In the genomic region with DNA sequence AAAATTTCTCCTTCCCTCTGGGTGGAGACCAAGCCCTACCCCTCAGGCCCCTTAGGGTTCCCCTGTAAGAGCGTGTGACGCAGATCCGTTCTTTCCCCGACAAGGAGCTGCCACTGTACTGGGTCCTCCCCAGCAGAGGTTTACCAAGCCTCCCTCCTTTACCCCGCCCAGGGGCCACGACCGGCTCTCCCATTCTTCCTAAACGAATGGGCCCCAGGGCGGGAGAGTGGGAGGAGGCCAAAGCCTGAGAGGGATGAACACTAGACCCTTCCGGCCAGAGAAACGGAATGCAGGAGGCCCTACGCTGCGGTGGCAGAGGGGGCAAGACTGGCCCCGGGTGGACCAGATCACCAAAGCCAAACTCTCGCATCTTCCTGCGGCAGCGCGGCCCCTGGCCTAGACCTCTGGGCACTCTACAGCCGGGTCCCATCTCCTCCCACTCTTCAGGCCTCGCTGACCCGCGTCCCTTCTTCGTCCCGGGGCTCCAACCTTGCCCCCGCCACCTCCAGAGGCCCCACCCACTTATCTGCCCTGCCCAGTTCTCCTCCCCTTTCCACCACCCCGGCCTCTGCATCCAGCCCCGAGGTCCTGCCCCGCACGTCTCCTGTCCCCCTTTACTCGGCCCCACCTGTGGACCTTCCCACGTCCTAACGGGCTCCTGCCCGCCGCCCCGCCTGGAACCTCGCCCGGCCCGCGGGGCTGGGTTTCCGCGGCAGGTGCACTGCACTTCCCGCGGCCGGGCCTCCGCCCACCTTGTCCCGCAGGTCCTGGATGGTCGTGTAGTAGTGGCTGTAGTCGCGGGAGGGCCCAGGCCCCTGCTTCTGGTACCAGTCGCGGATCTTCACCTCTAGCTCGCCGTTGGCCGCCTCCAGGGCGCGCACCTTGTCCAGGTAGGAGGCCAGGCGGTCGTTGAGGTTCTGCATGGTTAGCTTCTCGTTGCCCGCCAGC, we compare ENCODE assay signal across 1 cellular context.
TF ChIP-seq lines count a peak whose summit lies in the region.

No MANE protein-coding gene starts in this region.

TF ChIP-seq in K562, 482 proteins besides CTCF, POLR2A, EP300 and RAD21 (continues in another document):
- TF ChIP-seq, protein P1, sequence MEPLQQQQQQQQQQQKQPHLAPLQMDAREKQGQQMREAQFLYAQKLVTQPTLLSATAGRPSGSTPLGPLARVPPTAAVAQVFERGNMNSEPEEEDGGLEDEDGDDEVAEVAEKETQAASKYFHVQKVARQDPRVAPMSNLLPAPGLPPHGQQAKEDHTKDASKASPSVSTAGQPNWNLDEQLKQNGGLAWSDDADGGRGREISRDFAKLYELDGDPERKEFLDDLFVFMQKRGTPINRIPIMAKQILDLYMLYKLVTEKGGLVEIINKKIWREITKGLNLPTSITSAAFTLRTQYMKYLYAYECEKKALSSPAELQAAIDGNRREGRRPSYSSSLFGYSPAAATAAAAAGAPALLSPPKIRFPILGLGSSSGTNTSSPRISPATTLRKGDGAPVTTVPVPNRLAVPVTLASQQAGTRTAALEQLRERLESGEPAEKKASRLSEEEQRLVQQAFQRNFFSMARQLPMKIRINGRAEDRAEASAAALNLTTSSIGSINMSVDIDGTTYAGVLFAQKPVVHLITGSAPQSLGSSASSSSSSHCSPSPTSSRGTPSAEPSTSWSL (CRISPR knock-in tag; IDR thresholded peaks at IDR 0.05; ENCODE audit: borderline replicate concordance): no peak
- no peak for TF ChIP-seq ZNF76 (CRISPR knock-in tag; IDR thresholded peaks at IDR 0.05; ENCODE audit: borderline replicate concordance)
- TF ChIP-seq SREBF1 (IDR thresholded peaks at IDR 0.05; ENCODE audit: borderline replicate concordance, low read depth, low read length): no peak
- TF ChIP-seq CREB1 (IDR thresholded peaks at IDR 0.05): no peak
- TF ChIP-seq CREB1 (CRISPR knock-in tag; IDR thresholded peaks at IDR 0.05): 0 out of 2 replicates have a peak, but pooled peaks have one; percentile 29
- TF ChIP-seq ZNF507 (tag; conservative IDR thresholded peaks at IDR 0.05): no peak
- TF ChIP-seq POLR2G (IDR thresholded peaks at IDR 0.05; ENCODE audit: low read depth, low read length): no peak
- no peak for TF ChIP-seq IFI16 (CRISPR knock-in tag; IDR thresholded peaks at IDR 0.05)
- TF ChIP-seq, protein P2, sequence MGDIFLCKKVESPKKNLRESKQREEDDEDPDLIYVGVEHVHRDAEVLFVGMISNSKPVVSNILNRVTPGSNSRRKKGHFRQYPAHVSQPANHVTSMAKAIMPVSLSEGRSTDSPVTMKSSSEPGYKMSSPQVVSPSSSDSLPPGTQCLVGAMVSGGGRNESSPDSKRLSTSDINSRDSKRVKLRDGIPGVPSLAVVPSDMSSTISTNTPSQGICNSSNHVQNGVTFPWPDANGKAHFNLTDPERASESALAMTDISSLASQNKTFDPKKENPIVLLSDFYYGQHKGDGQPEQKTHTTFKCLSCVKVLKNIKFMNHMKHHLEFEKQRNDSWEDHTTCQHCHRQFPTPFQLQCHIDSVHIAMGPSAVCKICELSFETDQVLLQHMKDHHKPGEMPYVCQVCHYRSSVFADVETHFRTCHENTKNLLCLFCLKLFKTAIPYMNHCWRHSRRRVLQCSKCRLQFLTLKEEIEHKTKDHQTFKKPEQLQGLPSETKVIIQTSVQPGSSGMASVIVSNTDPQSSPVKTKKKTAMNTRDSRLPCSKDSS (IDR thresholded peaks at IDR 0.05; ENCODE audit: low read depth, partially characterized antibody): no peak
- TF ChIP-seq, protein P3, sequence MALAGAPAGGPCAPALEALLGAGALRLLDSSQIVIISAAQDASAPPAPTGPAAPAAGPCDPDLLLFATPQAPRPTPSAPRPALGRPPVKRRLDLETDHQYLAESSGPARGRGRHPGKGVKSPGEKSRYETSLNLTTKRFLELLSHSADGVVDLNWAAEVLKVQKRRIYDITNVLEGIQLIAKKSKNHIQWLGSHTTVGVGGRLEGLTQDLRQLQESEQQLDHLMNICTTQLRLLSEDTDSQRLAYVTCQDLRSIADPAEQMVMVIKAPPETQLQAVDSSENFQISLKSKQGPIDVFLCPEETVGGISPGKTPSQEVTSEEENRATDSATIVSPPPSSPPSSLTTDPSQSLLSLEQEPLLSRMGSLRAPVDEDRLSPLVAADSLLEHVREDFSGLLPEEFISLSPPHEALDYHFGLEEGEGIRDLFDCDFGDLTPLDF (CRISPR knock-in tag; IDR thresholded peaks at IDR 0.05): 0 out of 2 replicates have a peak, but pooled peaks have one; percentile 55
- TF ChIP-seq KHSRP (IDR thresholded peaks at IDR 0.05): no peak
- no peak for TF ChIP-seq NFIX (CRISPR knock-in tag; IDR thresholded peaks at IDR 0.05; ENCODE audit: low read depth)
- TF ChIP-seq ZNF707 (CRISPR knock-in tag; conservative IDR thresholded peaks at IDR 0.05): no peak
- TF ChIP-seq CCNT2 (IDR thresholded peaks at IDR 0.05; ENCODE audit: borderline replicate concordance, extremely low read depth, insufficient read length, low read depth, low read length): peak; percentile 33
- TF ChIP-seq, protein P4, sequence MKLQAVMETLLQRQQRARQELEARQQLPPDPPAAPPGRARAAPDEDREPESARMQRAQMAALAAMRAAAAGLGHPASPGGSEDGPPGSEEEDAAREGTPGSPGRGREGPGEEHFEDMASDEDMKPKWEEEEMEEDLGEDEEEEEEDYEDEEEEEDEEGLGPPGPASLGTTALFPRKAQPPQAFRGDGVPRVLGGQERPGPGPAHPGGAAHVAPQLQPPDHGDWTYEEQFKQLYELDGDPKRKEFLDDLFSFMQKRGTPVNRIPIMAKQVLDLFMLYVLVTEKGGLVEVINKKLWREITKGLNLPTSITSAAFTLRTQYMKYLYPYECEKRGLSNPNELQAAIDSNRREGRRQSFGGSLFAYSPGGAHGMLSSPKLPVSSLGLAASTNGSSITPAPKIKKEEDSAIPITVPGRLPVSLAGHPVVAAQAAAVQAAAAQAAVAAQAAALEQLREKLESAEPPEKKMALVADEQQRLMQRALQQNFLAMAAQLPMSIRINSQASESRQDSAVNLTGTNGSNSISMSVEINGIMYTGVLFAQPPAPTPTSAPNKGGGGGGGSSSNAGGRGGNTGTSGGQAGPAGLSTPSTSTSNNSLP (IDR thresholded peaks at IDR 0.05; ENCODE audit: borderline replicate concordance, low read depth, low read length): no peak
- no peak for TF ChIP-seq POLR2AphosphoS5 (IDR thresholded peaks at IDR 0.05; ENCODE audit: control insufficient read depth, insufficient read depth, low read depth, low read length)
- no peak for TF ChIP-seq NFE2 (IDR thresholded peaks at IDR 0.05; ENCODE audit: low read depth)
- TF ChIP-seq POLR2H (tag; IDR thresholded peaks at IDR 0.05; ENCODE audit: low read depth): no peak
- TF ChIP-seq, protein P5, sequence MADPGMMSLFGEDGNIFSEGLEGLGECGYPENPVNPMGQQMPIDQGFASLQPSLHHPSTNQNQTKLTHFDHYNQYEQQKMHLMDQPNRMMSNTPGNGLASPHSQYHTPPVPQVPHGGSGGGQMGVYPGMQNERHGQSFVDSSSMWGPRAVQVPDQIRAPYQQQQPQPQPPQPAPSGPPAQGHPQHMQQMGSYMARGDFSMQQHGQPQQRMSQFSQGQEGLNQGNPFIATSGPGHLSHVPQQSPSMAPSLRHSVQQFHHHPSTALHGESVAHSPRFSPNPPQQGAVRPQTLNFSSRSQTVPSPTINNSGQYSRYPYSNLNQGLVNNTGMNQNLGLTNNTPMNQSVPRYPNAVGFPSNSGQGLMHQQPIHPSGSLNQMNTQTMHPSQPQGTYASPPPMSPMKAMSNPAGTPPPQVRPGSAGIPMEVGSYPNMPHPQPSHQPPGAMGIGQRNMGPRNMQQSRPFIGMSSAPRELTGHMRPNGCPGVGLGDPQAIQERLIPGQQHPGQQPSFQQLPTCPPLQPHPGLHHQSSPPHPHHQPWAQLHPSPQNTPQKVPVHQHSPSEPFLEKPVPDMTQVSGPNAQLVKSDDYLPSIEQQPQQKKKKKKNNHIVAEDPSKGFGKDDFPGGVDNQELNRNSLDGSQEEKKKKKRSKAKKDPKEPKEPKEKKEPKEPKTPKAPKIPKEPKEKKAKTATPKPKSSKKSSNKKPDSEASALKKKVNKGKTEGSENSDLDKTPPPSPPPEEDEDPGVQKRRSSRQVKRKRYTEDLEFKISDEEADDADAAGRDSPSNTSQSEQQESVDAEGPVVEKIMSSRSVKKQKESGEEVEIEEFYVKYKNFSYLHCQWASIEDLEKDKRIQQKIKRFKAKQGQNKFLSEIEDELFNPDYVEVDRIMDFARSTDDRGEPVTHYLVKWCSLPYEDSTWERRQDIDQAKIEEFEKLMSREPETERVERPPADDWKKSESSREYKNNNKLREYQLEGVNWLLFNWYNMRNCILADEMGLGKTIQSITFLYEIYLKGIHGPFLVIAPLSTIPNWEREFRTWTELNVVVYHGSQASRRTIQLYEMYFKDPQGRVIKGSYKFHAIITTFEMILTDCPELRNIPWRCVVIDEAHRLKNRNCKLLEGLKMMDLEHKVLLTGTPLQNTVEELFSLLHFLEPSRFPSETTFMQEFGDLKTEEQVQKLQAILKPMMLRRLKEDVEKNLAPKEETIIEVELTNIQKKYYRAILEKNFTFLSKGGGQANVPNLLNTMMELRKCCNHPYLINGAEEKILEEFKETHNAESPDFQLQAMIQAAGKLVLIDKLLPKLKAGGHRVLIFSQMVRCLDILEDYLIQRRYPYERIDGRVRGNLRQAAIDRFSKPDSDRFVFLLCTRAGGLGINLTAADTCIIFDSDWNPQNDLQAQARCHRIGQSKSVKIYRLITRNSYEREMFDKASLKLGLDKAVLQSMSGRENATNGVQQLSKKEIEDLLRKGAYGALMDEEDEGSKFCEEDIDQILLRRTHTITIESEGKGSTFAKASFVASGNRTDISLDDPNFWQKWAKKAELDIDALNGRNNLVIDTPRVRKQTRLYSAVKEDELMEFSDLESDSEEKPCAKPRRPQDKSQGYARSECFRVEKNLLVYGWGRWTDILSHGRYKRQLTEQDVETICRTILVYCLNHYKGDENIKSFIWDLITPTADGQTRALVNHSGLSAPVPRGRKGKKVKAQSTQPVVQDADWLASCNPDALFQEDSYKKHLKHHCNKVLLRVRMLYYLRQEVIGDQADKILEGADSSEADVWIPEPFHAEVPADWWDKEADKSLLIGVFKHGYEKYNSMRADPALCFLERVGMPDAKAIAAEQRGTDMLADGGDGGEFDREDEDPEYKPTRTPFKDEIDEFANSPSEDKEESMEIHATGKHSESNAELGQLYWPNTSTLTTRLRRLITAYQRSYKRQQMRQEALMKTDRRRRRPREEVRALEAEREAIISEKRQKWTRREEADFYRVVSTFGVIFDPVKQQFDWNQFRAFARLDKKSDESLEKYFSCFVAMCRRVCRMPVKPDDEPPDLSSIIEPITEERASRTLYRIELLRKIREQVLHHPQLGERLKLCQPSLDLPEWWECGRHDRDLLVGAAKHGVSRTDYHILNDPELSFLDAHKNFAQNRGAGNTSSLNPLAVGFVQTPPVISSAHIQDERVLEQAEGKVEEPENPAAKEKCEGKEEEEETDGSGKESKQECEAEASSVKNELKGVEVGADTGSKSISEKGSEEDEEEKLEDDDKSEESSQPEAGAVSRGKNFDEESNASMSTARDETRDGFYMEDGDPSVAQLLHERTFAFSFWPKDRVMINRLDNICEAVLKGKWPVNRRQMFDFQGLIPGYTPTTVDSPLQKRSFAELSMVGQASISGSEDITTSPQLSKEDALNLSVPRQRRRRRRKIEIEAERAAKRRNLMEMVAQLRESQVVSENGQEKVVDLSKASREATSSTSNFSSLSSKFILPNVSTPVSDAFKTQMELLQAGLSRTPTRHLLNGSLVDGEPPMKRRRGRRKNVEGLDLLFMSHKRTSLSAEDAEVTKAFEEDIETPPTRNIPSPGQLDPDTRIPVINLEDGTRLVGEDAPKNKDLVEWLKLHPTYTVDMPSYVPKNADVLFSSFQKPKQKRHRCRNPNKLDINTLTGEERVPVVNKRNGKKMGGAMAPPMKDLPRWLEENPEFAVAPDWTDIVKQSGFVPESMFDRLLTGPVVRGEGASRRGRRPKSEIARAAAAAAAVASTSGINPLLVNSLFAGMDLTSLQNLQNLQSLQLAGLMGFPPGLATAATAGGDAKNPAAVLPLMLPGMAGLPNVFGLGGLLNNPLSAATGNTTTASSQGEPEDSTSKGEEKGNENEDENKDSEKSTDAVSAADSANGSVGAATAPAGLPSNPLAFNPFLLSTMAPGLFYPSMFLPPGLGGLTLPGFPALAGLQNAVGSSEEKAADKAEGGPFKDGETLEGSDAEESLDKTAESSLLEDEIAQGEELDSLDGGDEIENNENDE (IDR thresholded peaks at IDR 0.05; ENCODE audit: low read depth, low read length): no peak
- TF ChIP-seq, protein P6, sequence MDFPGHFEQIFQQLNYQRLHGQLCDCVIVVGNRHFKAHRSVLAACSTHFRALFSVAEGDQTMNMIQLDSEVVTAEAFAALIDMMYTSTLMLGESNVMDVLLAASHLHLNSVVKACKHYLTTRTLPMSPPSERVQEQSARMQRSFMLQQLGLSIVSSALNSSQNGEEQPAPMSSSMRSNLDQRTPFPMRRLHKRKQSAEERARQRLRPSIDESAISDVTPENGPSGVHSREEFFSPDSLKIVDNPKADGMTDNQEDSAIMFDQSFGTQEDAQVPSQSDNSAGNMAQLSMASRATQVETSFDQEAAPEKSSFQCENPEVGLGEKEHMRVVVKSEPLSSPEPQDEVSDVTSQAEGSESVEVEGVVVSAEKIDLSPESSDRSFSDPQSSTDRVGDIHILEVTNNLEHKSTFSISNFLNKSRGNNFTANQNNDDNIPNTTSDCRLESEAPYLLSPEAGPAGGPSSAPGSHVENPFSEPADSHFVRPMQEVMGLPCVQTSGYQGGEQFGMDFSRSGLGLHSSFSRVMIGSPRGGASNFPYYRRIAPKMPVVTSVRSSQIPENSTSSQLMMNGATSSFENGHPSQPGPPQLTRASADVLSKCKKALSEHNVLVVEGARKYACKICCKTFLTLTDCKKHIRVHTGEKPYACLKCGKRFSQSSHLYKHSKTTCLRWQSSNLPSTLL (IDR thresholded peaks at IDR 0.05): no peak; the same call in 1 of the 2 replicates
- no peak for TF ChIP-seq RB1 (IDR thresholded peaks at IDR 0.05; ENCODE audit: low read depth)
- TF ChIP-seq, protein P7, sequence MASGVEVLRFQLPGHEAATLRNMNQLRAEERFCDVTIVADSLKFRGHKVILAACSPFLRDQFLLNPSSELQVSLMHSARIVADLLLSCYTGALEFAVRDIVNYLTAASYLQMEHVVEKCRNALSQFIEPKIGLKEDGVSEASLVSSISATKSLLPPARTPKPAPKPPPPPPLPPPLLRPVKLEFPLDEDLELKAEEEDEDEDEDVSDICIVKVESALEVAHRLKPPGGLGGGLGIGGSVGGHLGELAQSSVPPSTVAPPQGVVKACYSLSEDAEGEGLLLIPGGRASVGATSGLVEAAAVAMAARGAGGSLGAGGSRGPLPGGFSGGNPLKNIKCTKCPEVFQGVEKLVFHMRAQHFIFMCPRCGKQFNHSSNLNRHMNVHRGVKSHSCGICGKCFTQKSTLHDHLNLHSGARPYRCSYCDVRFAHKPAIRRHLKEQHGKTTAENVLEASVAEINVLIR (CRISPR knock-in tag; IDR thresholded peaks at IDR 0.05): no peak
- TF ChIP-seq ESRRB (CRISPR knock-in tag; IDR thresholded peaks at IDR 0.05; ENCODE audit: borderline replicate concordance): no peak
- TF ChIP-seq CEBPB (tag; IDR thresholded peaks at IDR 0.05): no peak
- TF ChIP-seq, protein P8, sequence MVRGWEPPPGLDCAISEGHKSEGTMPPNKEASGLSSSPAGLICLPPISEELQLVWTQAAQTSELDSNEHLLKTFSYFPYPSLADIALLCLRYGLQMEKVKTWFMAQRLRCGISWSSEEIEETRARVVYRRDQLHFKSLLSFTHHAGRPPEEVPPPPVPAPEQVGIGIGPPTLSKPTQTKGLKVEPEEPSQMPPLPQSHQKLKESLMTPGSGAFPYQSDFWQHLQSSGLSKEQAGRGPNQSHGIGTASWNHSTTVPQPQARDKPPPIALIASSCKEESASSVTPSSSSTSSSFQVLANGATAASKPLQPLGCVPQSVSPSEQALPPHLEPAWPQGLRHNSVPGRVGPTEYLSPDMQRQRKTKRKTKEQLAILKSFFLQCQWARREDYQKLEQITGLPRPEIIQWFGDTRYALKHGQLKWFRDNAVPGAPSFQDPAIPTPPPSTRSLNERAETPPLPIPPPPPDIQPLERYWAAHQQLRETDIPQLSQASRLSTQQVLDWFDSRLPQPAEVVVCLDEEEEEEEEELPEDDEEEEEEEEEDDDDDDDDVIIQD (CRISPR knock-in tag; IDR thresholded peaks at IDR 0.05): no peak
- 0 out of 4 replicates have a peak, but pooled peaks of 1 of the 2 experiments have one; percentile 30 for TF ChIP-seq SIN3A (IDR thresholded peaks at IDR 0.05; ENCODE audit: borderline replicate concordance in 2 of 2, control insufficient read depth in 1 of 2, low read depth in 2 of 2, low read length in 2 of 2)
